8 cellular contexts compared by ENCODE assay signal in the genomic region with DNA sequence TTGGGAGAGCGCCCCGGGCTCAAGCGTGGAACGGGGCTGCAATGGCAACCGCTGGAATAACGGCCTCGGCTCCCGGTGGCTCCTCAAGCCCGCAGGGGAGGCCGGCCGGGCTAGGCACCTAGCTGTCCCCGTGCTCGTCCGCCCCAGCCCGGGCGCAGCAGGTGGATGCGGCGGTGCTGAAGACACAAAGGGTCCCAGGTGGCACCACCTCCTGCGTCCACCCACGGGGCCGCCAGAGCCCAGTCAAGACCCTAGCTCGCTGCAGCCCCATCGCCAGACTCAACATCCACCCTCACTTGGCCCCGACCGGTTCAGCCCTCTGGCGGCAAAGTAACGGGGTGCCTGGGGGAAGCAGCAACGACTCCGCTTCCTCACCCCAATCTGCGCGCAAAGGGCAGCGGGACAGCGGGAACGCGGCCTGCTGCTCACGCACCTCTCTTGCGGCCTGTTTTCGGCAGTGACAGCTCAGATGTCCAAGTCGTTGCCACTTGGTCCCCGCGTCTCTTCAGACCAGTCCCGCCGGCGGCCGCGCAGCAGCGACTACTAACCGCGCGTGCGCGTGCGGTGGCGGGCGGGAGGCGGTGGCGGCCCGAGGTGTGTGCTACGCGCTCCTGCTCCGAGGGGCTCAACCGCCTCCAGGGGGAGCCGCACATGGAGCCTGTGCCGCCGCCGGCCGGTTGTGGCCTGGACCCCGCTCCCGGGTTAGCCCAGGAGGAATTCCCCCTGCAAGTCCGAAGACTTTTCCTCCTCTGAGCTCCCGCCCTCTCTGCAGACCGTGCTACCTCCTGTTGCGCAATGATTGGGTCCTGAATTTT. TPM values are rescaled to one million over a fixed set of nuclear protein-coding genes. Genes with fewer than 3 reads are reported as not detected.
DNase-seq lines count a peak whose midpoint lies in the region; ATAC-seq, FAIRE-seq and TF ChIP-seq lines count a peak whose summit lies in the region.

A gene with protein sequence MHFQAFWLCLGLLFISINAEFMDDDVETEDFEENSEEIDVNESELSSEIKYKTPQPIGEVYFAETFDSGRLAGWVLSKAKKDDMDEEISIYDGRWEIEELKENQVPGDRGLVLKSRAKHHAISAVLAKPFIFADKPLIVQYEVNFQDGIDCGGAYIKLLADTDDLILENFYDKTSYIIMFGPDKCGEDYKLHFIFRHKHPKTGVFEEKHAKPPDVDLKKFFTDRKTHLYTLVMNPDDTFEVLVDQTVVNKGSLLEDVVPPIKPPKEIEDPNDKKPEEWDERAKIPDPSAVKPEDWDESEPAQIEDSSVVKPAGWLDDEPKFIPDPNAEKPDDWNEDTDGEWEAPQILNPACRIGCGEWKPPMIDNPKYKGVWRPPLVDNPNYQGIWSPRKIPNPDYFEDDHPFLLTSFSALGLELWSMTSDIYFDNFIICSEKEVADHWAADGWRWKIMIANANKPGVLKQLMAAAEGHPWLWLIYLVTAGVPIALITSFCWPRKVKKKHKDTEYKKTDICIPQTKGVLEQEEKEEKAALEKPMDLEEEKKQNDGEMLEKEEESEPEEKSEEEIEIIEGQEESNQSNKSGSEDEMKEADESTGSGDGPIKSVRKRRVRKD (minus strand): TSS at position 545 of the 815 bp plus-strand sequence. CDS start 14,570 bp downstream, outside the sequence.

- TF ChIP-seq EP300 in A549 (IDR thresholded peaks at IDR 0.05), result no peak

- CTCF ChIA-PET in A549 (lab: Yijun Ruan, JAX), result interaction anchor here (0.6 to 2.7 kb wide), 22 partner anchors 9 to 771 kb away, joined by 3 to 13 read pairs (median 3); a partner anchor contains a TSS

- H3K4me2 ChIP-seq in A549, result peak within 1 kb of the TSS; percentile 84

- H3K4me1 ChIP-seq in A549, result peaks cover 9% of the 10 kb centered on the region; the same call in 2 of the 3 replicates

- peak within 1 kb of the TSS; percentile 82 to 89 for H3K27ac ChIP-seq in A549
- H3K27ac ChIP-seq in coronary artery, result no peak within 1 kb of the TSS

- ATAC-seq in A549, result peak; percentile 95 to 97
- ATAC-seq in GM18519 (IDR thresholded peaks at IDR 0.05; ENCODE audit: low FRiP score, unreplicated experiment), result peak; percentile 84
- ATAC-seq in HG03060 (IDR thresholded peaks at IDR 0.05; ENCODE audit: low read depth, unreplicated experiment), result peak; percentile 70

- WGBS in A549 (ENCODE audit: missing lambda C conversion rate), result 0% methylated on average over 16 of the region's 73 CpGs

- H3K9me3 ChIP-seq in A549, result no peaks in the 10 kb centered on the region

- POLR2A ChIA-PET in A549 (lab: Yijun Ruan, JAX), result interaction anchor here (0.6 to 2.1 kb wide), 4 partner anchors 24 to 224 kb away, joined by 3 to 13 read pairs (median 6); a partner anchor contains a TSS

- TF ChIP-seq CTCF in A549 (IDR thresholded peaks at IDR 0.05) (peak; percentile 45), WI38 (IDR thresholded peaks at IDR 0.05; ENCODE audit: low read depth, low read length) (peak; percentile 29; the same call in 1 of the 2 replicates), coronary artery (IDR thresholded peaks at IDR 0.05) (no peak)

- H3K4me3 ChIP-seq in A549 (peak within 1 kb of the TSS; percentile 80), WI38 (ENCODE audit: low read depth, low read length) (peak within 1 kb of the TSS; percentile 71), coronary artery (peak within 1 kb of the TSS; percentile 88)

- no peak; a peak in 1 of 5 replicates for TF ChIP-seq RAD21 in A549 (conservative IDR thresholded peaks at IDR 0.05 in 1 of 2, IDR thresholded peaks at IDR 0.05 in 1 of 2)

- peak; percentile 48; the same call in 1 of the 2 replicates for TF ChIP-seq POLR2A in A549 (IDR thresholded peaks at IDR 0.05; ENCODE audit: low read length)

- DNase-seq in A549 (ENCODE audit: low read depth in 1 of 2, low spot score in 1 of 2), result peak; percentile 63 to 77
- DNase-seq in NCI-H2107 treated with DMSO at 0.1 percent for 48 hours (lab: John Stamatoyannopoulos, UW; ENCODE audit: unreplicated experiment), result peak; percentile 52
- DNase-seq in coronary artery (ENCODE audit: low spot score), result no peak
- DNase-seq in left kidney (ENCODE audit: low read depth, low spot score), result peak; percentile 97
- peak; percentile 11 to 46 for DNase-seq in stimulated activated CD4-positive, alpha-beta T cell treated with anti-CD3 and anti-CD28 coated beads, Interleukin-1b, Interleukin-23, amount 100 ng/mL, for 4 hours (ENCODE audit: low read depth in 2 of 2)

- no peak for FAIRE-seq in A549 (lab: Jason Lieb, UNC)

TF ChIP-seq in A549, 52 proteins besides CTCF, POLR2A, EP300 and RAD21:
- TF ChIP-seq FOXS1 (CRISPR knock-in tag; IDR thresholded peaks at IDR 0.05) (no peak), SMC3 (IDR thresholded peaks at IDR 0.05) (peak; percentile 44), ESRRA (IDR thresholded peaks at IDR 0.05; ENCODE audit: borderline replicate concordance, low read length) (no peak), POLR2AphosphoS2 (conservative IDR thresholded peaks at IDR 0.05; ENCODE audit: low read length) (no peak), MYC (IDR thresholded peaks at IDR 0.05; ENCODE audit: borderline replicate concordance, low read length) (no peak), JUN (IDR thresholded peaks at IDR 0.05) (peak in 1 of 2 experiments; percentile 14; a peak in 1 of 5 replicates), MAZ (IDR thresholded peaks at IDR 0.05; ENCODE audit: borderline replicate concordance, low read depth, low read length) (no peak), CEBPB (IDR thresholded peaks at IDR 0.05) (peak; percentile 73 to 97), RARB (CRISPR knock-in tag; IDR thresholded peaks at IDR 0.05) (no peak)
- TF ChIP-seq, protein P1, sequence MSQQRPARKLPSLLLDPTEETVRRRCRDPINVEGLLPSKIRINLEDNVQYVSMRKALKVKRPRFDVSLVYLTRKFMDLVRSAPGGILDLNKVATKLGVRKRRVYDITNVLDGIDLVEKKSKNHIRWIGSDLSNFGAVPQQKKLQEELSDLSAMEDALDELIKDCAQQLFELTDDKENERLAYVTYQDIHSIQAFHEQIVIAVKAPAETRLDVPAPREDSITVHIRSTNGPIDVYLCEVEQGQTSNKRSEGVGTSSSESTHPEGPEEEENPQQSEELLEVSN (IDR thresholded peaks at IDR 0.05; ENCODE audit: borderline replicate concordance, low read depth), result peak; percentile 73
- TF ChIP-seq, protein P2, sequence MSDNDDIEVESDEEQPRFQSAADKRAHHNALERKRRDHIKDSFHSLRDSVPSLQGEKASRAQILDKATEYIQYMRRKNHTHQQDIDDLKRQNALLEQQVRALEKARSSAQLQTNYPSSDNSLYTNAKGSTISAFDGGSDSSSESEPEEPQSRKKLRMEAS (IDR thresholded peaks at IDR 0.05), result peak; percentile 56; the same call in 1 of the 2 replicates
- TF ChIP-seq, protein P3, sequence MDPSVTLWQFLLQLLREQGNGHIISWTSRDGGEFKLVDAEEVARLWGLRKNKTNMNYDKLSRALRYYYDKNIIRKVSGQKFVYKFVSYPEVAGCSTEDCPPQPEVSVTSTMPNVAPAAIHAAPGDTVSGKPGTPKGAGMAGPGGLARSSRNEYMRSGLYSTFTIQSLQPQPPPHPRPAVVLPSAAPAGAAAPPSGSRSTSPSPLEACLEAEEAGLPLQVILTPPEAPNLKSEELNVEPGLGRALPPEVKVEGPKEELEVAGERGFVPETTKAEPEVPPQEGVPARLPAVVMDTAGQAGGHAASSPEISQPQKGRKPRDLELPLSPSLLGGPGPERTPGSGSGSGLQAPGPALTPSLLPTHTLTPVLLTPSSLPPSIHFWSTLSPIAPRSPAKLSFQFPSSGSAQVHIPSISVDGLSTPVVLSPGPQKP (IDR thresholded peaks at IDR 0.05; ENCODE audit: low read depth, low read length), result no peak

RNA-seq across cellular contexts. Expression of the gene that starts here (rescaled TPM):
- polyA plus RNA-seq in A549 (2011; rRNA removed), result 20.6 and 30.9 TPM in 2 replicates
- 0.60 and 0.78 TPM in 2 replicates for polyA plus RNA-seq in A549 (2012; cell fraction: cytosol; rRNA removed)
- polyA plus RNA-seq in A549 (2012; cell fraction: nucleus; rRNA removed), result 0.54 and 0.92 TPM in 2 replicates
- polyA plus RNA-seq in A549 (2017; fragmentation: RNase III; extraction: RNeasy Plus Mini Kit Qiagen cat#74134 plus additional on column Dnase treatment), result 8.3 to 8.9 TPM (median 8.4 TPM) in 3 replicates
- 1.9 and 2.2 TPM in 2 replicates for polyA minus RNA-seq in A549 (2011; rRNA and poly(A)+ RNA removed)

Comparison
In these comparisons a context has a peak if more than half of its experiments do, and no peak if none do; other contexts are left out.
1. H3K27ac ChIP-seq: peak in A549 (2 of 2); none in coronary artery (0 of 2).
2. Peak in every context shown above with its lines, with median percentiles within 50 percentile points of each other: ATAC-seq and H3K4me3 ChIP-seq.